ENCODE assay signal across 11 cellular contexts in genomic region chr1:224543453-224543852, GRCh38.
DNase-seq lines count a peak whose midpoint lies in the region; ATAC-seq and TF ChIP-seq lines count a peak whose summit lies in the region.
"Had no signal": no experiment of that assay in that cellular context is flagged by ENCODE, and none has a peak within 500 bp of the region (broad histone marks: within the 10 kb centered on the region; RNA-seq: fewer than 3 reads in every experiment).

No MANE protein-coding gene starts in this region.

- H3K27ac ChIP-seq in A673 (ENCODE audit: low read depth, low read length, poor library complexity, severe bottlenecking), result peak overlapping the region; percentile 39
- H3K27ac ChIP-seq in RWPE1, result no peak overlapping the region
- no peak overlapping the region for H3K27ac ChIP-seq in upper lobe of right lung

- intact Hi-C loops in A673 (cut with micrococcal nuclease; ENCODE audit: unreplicated experiment), result no loop called here
- intact Hi-C loops in left colon (cut with DNase I, micrococcal nuclease), result no loop called here
- intact Hi-C loops in upper lobe of right lung (cut with DNase I), result no loop called here

- BruUV-seq in A673 (replicated peaks; lab: Mats Ljungman, UMichigan), result no TSS peak

- no peaks in the 10 kb centered on the region for H3K9me3 ChIP-seq in A673 (ENCODE audit: low read depth, low read length, poor library complexity, severe bottlenecking)
- no peaks in the 10 kb centered on the region for H3K9me3 ChIP-seq in upper lobe of right lung

- H3K36me3 ChIP-seq in A673 (ENCODE audit: insufficient read depth, low read length, poor library complexity, severe bottlenecking), result no peaks in the 10 kb centered on the region
- no peaks in the 10 kb centered on the region for H3K36me3 ChIP-seq in upper lobe of right lung

- H3K4me3 ChIP-seq in A673 (ENCODE audit: low read depth, low read length, poor library complexity, severe bottlenecking), result no peak overlapping the region
- peak overlapping the region; percentile 26 for H3K4me3 ChIP-seq in HFF-Myc (replicated peaks; ENCODE audit: low read depth, low read length)
- H3K4me3 ChIP-seq in WI38 (ENCODE audit: low read depth, low read length), result peak overlapping the region; percentile 6; the same call in 1 of the 2 replicates
- no peak overlapping the region for H3K4me3 ChIP-seq in upper lobe of right lung

- TF ChIP-seq CTCF in A673 (conservative IDR thresholded peaks at IDR 0.05; ENCODE audit: low read depth, low read length) (no peak), HFF-Myc (IDR thresholded peaks at IDR 0.05; ENCODE audit: low read depth, low read length, missing control alignments) (no peak), WI38 (IDR thresholded peaks at IDR 0.05; ENCODE audit: low read depth, low read length) (no peak), RWPE1 (conservative IDR thresholded peaks at IDR 0.05; ENCODE audit: low read depth) (no peak), upper lobe of right lung (IDR thresholded peaks at IDR 0.05) (no peak)

- H3K27me3 ChIP-seq in A673 (replicated peaks; ENCODE audit: insufficient read depth, low read depth, low read length, poor library complexity) (no peaks in the 10 kb centered on the region), upper lobe of right lung (no peaks in the 10 kb centered on the region)

- POLR2A ChIA-PET in A673 (lab: Charles Lee; ENCODE audit: low non-redundant PET), result interaction anchor here (0.6 kb wide), 1 partner anchor 1235 kb away, joined by 3 read pairs; no protein-coding TSS in a partner anchor
- POLR2A ChIA-PET in RWPE1 (lab: Yijun Ruan, JAX; ENCODE audit: low non-redundant PET), result no interaction called here

- H3K4me1 ChIP-seq in A673 (ENCODE audit: insufficient read depth, low read length, poor library complexity, severe bottlenecking) (peaks cover 49% of the 10 kb centered on the region), upper lobe of right lung (no peaks in the 10 kb centered on the region)

- DNase-seq in A673 (ENCODE audit: low spot score) (no peak), HFF-Myc (ENCODE audit: extremely low read depth, low read depth) (peak; percentile 84), left colon (no peak), RWPE1 (ENCODE audit: low spot score) (no peak), upper lobe of right lung (no peak)
- no peak for DNase-seq in stimulated activated CD4-positive, alpha-beta T cell treated with anti-CD3 and anti-CD28 coated beads, Interleukin-4, amount 100 ng/mL, for 1 hour
- DNase-seq: activated naive CD8-positive, alpha-beta T cell treated with anti-CD3 and anti-CD28 coated beads, Interleukin-2, amount 10 ng/mL, durations not matched to agents 7 days and 5 days; NCI-H1105 treated with DMSO at 0.1 percent for 48 hours; T-cell had no signal

- CTCF ChIA-PET in A673 (lab: Charles Lee) (no interaction called here), RWPE1 (lab: Yijun Ruan, JAX) (interaction anchor here (0.6 kb wide), 1 partner anchor 9 kb away, joined by 3 read pairs; no protein-coding TSS in a partner anchor)

- ATAC-seq in left colon (peak; percentile 46), GM18517 (IDR thresholded peaks at IDR 0.05; ENCODE audit: unreplicated experiment) (no peak), upper lobe of right lung (no peak)

Comparison
In these comparisons a context has a peak if more than half of its experiments do, and no peak if none do; other contexts are left out.
1. H3K4me3 ChIP-seq: peak in HFF-Myc (single experiment) and WI38 (single experiment); none in A673 (single experiment) and upper lobe of right lung (single experiment).